27 cellular contexts compared by ENCODE assay signal in genomic region chr2:189127756-189128155, GRCh38. TPM values are rescaled to one million over a fixed set of nuclear protein-coding genes. Genes with fewer than 3 reads are reported as not detected.
DNase-seq lines count a peak whose midpoint lies in the region; ATAC-seq and TF ChIP-seq lines count a peak whose summit lies in the region.
"Had no signal": no experiment of that assay in that cellular context is flagged by ENCODE, and none has a peak within 500 bp of the region (broad histone marks: within the 10 kb centered on the region; RNA-seq: fewer than 3 reads in every experiment).

No MANE protein-coding gene starts in this region.

- TF ChIP-seq CTCF in mesothelial cell of epicardium (IDR thresholded peaks at IDR 0.05; ENCODE audit: unreplicated experiment): no peak
- TF ChIP-seq CTCF in WTC11 (IDR thresholded peaks at IDR 0.05): no peak
- no peak for TF ChIP-seq CTCF in RWPE1 (conservative IDR thresholded peaks at IDR 0.05; ENCODE audit: low read depth)

- POLR2A ChIA-PET in WTC11 (lab: Charles Lee): no interaction called here
- POLR2A ChIA-PET in RWPE1 (lab: Yijun Ruan, JAX; ENCODE audit: low non-redundant PET): no interaction called here

- H3K36me3 Mint-ChIP-seq in mesothelial cell of epicardium (peaks cover 9% of the 10 kb centered on the region), WTC11 (no peaks in the 10 kb centered on the region)
- H3K36me3 Mint-ChIP-seq: naive thymus-derived CD8-positive, alpha-beta T cell had no signal

- no peaks in the 10 kb centered on the region for H3K27me3 Mint-ChIP-seq in mesothelial cell of epicardium (ENCODE audit: low read depth)
- no peaks in the 10 kb centered on the region for H3K27me3 Mint-ChIP-seq in WTC11 (ENCODE audit: low read depth)
- H3K27me3 Mint-ChIP-seq: activated CD4-positive, alpha-beta T cell treated with anti-CD3 and anti-CD28 coated beads, Interleukin-2, amount 10 ng/mL, durations not matched to agents 24 days and 14 days had no signal

- H3K27ac ChIP-seq in RWPE1: no peak overlapping the region
- H3K27ac ChIP-seq: BLaER1, body of pancreas, KMS-11, spleen, upper lobe of right lung, WERI-Rb-1 had no signal

- H3K9me3 Mint-ChIP-seq in mesothelial cell of epicardium: no peaks in the 10 kb centered on the region
- no peaks in the 10 kb centered on the region for H3K9me3 Mint-ChIP-seq in WTC11
- H3K9me3 Mint-ChIP-seq: activated CD4-positive, alpha-beta T cell treated with anti-CD3 and anti-CD28 coated beads, Interleukin-2, amount 10 ng/mL, durations not matched to agents 24 days and 14 days; activated T-cell treated with anti-CD3 and anti-CD28 coated beads, Interleukin-2, amount 50 U/mL, for 4 hours; naive thymus-derived CD8-positive, alpha-beta T cell had no signal

- no peak overlapping the region for H3K4me3 Mint-ChIP-seq in mesothelial cell of epicardium
- H3K4me3 Mint-ChIP-seq in WTC11: no peak overlapping the region
- H3K4me3 Mint-ChIP-seq: activated CD4-positive, alpha-beta T cell treated with anti-CD3 and anti-CD28 coated beads, Interleukin-2, amount 10 ng/mL, durations not matched to agents 24 days and 14 days; activated T-cell treated with anti-CD3 and anti-CD28 coated beads, Interleukin-2, amount 50 U/mL, for 4 hours; naive thymus-derived CD8-positive, alpha-beta T cell had no signal

- peak; percentile 43 for DNase-seq in EL
- peak; percentile 87 for DNase-seq in NCI-H1105 treated with DMSO at 0.1 percent for 48 hours (lab: John Stamatoyannopoulos, UW)
- DNase-seq in NCI-H748 treated with DMSO at 0.1 percent for 48 hours (lab: John Stamatoyannopoulos, UW): peak; percentile 54
- DNase-seq in mesothelial cell of epicardium (ENCODE audit: low spot score in 2 of 2, unreplicated experiment in 2 of 2): no peak
- no peak for DNase-seq in WTC11 (ENCODE audit: low spot score)
- no peak for DNase-seq in RWPE1 (ENCODE audit: low spot score)
- no peak for DNase-seq in NCI-H526 treated with DMSO at 0.1 percent for 48 hours (lab: John Stamatoyannopoulos, UW)
- DNase-seq in NCI-H2196 treated with DMSO at 0.1 percent for 48 hours (lab: John Stamatoyannopoulos, UW; ENCODE audit: unreplicated experiment): no peak
- DNase-seq: activated CD4-positive, alpha-beta T cell treated with anti-CD3 and anti-CD28 coated beads, Interleukin-2, amount 10 ng/mL, durations not matched to agents 24 days and 14 days; activated T-cell treated with anti-CD3 and anti-CD28 coated beads, Interleukin-2, amount 50 U/mL, for 4 hours; body of pancreas; cerebellar nuclear complex; DMS153; left ventricle myocardium superior; naive thymus-derived CD8-positive, alpha-beta T cell; NCI-H1694 treated with DMSO at 0.1 percent for 48 hours; NCI-H226; NCI-H82; retina; spleen; stimulated activated CD4-positive, alpha-beta T cell treated with anti-CD3 and anti-CD28 coated beads, Interleukin-2, amount 100 ng/mL, for 48 hours; T1000; upper lobe of right lung; WERI-Rb-1 had no signal

- H3K27ac Mint-ChIP-seq in mesothelial cell of epicardium (peak overlapping the region; percentile 71), WTC11 (no peak overlapping the region)
- H3K27ac Mint-ChIP-seq: activated CD4-positive, alpha-beta T cell treated with anti-CD3 and anti-CD28 coated beads, Interleukin-2, amount 10 ng/mL, durations not matched to agents 24 days and 14 days; naive thymus-derived CD8-positive, alpha-beta T cell had no signal

- CTCF ChIA-PET in WTC11 (lab: Charles Lee): interaction anchor here (1.3 to 2.3 kb wide), 2 partner anchors 15 to 51 kb away, joined by 3 to 8 read pairs; partner anchors contain the start of gene COL5A2
- CTCF ChIA-PET in RWPE1 (lab: Yijun Ruan, JAX): no interaction called here

- H3K4me1 Mint-ChIP-seq in mesothelial cell of epicardium (peaks cover 32% of the 10 kb centered on the region), WTC11 (peaks cover 11% of the 10 kb centered on the region)
- H3K4me1 Mint-ChIP-seq: activated CD4-positive, alpha-beta T cell treated with anti-CD3 and anti-CD28 coated beads, Interleukin-2, amount 10 ng/mL, durations not matched to agents 24 days and 14 days had no signal

- ATAC-seq in WTC11: no peak
- ATAC-seq: activated T-cell treated with anti-CD3 and anti-CD28 coated beads, Interleukin-2, amount 50 U/mL, for 4 hours; body of pancreas; HCT116; left ventricle myocardium superior; naive thymus-derived CD8-positive, alpha-beta T cell; upper lobe of right lung had no signal

TF ChIP-seq in WTC11, 78 proteins besides CTCF, POLR2A, EP300 and RAD21:
- no peak for TF ChIP-seq E2F4 (CRISPR knock-in tag; IDR thresholded peaks at IDR 0.05; ENCODE audit: borderline replicate concordance, low read depth)
- TF ChIP-seq ZNF425 (CRISPR knock-in tag; conservative IDR thresholded peaks at IDR 0.05): no peak
- no peak for TF ChIP-seq CREM (CRISPR knock-in tag; IDR thresholded peaks at IDR 0.05)
- TF ChIP-seq STAT6 (CRISPR knock-in tag; conservative IDR thresholded peaks at IDR 0.05; ENCODE audit: low read depth): no peak
- no peak for TF ChIP-seq NFE2L1 (CRISPR knock-in tag; IDR thresholded peaks at IDR 0.05)

RNA-seq across cellular contexts. Expression of gene COL5A2, which starts 51.8 kb away (rescaled TPM):
- 438 to 472 TPM (median 459 TPM) in 3 replicates for total RNA-seq in mesothelial cell of epicardium
- 16.0 to 18.4 TPM (median 17.2 TPM) in 3 replicates for total RNA-seq in WTC11 (2021)

Comparison
In these comparisons a context has a peak if more than half of its experiments do, and no peak if none do; other contexts are left out.
1. DNase-seq: peak in EL (single experiment), NCI-H1105 treated with DMSO at 0.1 percent for 48 hours (single experiment) and NCI-H748 treated with DMSO at 0.1 percent for 48 hours (single experiment); none in mesothelial cell of epicardium (0 of 2), WTC11 (single experiment), RWPE1 (single experiment), NCI-H526 treated with DMSO at 0.1 percent for 48 hours (single experiment) and NCI-H2196 treated with DMSO at 0.1 percent for 48 hours (single experiment).
2. RNA of gene COL5A2, which starts 51.8 kb away (total RNA-seq): 438 to 472 TPM in mesothelial cell of epicardium; 16.0 to 18.4 TPM in WTC11; every median in the first group is over 10 times any median in the second.